1 cellular context compared by ENCODE assay signal in the genomic region with DNA sequence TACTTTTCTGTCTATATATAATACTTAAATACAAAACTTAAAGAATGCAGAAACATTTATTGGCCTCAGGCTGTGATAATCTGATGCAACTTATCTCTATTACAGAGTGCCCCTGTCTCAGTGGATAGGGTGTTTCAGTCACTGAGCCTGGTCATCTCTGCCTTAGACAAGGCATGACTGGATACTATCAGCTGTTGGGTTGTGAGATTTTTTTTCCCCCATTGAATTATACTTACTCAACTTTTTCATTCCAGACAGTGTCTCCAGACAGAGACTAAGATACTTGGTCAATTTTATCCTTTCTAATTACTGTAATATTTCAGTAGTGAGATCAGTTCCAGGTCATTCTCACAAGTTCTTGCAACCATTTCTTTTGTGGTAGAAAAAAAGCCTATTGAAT.
TF ChIP-seq lines count a peak whose summit lies in the region.

No MANE protein-coding gene starts in this region.

TF ChIP-seq in SK-N-SH treated with all-trans-retinoic acid at 6 μM for 48 hours, 23 proteins besides CTCF, POLR2A, EP300 and RAD21 (continued from another document):
- TF ChIP-seq, protein P1, sequence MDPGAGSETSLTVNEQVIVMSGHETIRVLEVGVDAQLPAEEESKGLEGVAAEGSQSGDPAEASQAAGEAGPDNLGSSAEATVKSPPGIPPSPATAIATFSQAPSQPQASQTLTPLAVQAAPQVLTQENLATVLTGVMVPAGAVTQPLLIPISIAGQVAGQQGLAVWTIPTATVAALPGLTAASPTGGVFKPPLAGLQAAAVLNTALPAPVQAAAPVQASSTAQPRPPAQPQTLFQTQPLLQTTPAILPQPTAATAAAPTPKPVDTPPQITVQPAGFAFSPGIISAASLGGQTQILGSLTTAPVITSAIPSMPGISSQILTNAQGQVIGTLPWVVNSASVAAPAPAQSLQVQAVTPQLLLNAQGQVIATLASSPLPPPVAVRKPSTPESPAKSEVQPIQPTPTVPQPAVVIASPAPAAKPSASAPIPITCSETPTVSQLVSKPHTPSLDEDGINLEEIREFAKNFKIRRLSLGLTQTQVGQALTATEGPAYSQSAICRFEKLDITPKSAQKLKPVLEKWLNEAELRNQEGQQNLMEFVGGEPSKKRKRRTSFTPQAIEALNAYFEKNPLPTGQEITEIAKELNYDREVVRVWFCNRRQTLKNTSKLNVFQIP (CRISPR knock-in tag; IDR thresholded peaks at IDR 0.05; ENCODE audit: borderline replicate concordance, low read depth), result no peak
- TF ChIP-seq ESRRG (CRISPR knock-in tag; IDR thresholded peaks at IDR 0.05), result no peak
- no peak for TF ChIP-seq GLIS3 (CRISPR knock-in tag; IDR thresholded peaks at IDR 0.05)
- no peak for TF ChIP-seq ZFP3 (CRISPR knock-in tag; IDR thresholded peaks at IDR 0.05)
- no peak for TF ChIP-seq ZFP30 (CRISPR knock-in tag; IDR thresholded peaks at IDR 0.05)
- no peak for TF ChIP-seq SNAI2 (CRISPR knock-in tag; IDR thresholded peaks at IDR 0.05)
- no peak for TF ChIP-seq PPARA (CRISPR knock-in tag; IDR thresholded peaks at IDR 0.05; ENCODE audit: borderline replicate concordance)
- no peak for TF ChIP-seq ZNF565 (CRISPR knock-in tag; conservative IDR thresholded peaks at IDR 0.05; ENCODE audit: low read depth)
- no peak for TF ChIP-seq OSR1 (CRISPR knock-in tag; IDR thresholded peaks at IDR 0.05)
- TF ChIP-seq, protein P2, sequence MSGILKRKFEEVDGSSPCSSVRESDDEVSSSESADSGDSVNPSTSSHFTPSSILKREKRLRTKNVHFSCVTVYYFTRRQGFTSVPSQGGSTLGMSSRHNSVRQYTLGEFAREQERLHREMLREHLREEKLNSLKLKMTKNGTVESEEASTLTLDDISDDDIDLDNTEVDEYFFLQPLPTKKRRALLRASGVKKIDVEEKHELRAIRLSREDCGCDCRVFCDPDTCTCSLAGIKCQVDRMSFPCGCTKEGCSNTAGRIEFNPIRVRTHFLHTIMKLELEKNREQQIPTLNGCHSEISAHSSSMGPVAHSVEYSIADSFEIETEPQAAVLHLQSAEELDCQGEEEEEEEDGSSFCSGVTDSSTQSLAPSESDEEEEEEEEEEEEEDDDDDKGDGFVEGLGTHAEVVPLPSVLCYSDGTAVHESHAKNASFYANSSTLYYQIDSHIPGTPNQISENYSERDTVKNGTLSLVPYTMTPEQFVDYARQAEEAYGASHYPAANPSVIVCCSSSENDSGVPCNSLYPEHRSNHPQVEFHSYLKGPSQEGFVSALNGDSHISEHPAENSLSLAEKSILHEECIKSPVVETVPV (CRISPR knock-in tag; IDR thresholded peaks at IDR 0.05), result no peak
- no peak for TF ChIP-seq ISL1 (CRISPR knock-in tag; IDR thresholded peaks at IDR 0.05)
- TF ChIP-seq TOX (CRISPR knock-in tag; IDR thresholded peaks at IDR 0.05; ENCODE audit: borderline replicate concordance), result no peak
- no peak for TF ChIP-seq ZNF8 (CRISPR knock-in tag; IDR thresholded peaks at IDR 0.05)
- no peak for TF ChIP-seq TCF4 (CRISPR knock-in tag; IDR thresholded peaks at IDR 0.05; ENCODE audit: borderline replicate concordance)
- no peak for TF ChIP-seq ZNF70 (CRISPR knock-in tag; IDR thresholded peaks at IDR 0.05)
- TF ChIP-seq BACH2 (CRISPR knock-in tag; IDR thresholded peaks at IDR 0.05; ENCODE audit: borderline replicate concordance), result no peak
